In the genomic region with DNA sequence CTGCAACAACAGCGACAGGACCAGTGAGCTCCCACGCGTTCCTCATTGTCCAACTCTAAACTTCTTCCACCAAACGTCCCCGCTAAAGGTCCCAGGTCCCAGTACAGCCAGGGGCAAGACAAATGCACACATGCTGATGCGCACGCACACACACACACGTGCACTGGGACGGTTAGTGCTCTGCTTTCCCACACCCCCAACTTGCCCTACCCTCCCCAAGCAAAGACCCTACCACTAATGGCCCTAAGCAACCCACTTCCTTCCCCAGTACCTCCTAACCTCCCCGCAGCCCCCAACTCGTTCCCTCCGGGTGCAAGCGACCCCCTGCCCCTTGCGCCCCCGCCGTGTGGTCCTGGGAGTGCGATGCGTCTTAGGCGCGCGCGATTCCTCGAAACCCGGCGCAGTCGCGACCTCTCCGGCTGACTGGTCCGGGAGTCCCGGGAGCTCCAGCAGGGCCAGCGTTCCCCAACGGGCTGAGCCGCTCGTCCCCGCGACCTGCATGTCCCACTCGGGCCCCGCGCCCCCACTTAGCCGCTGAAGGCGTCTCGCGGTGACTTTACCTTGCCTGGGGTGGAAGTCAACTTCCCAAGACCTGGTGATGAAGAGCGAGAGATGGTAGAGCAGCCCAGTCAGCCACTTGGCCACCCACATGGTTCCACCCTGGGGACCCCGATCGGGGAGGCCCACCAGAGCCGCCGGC, we compare ENCODE assay signal across 11 cellular contexts. TPM values are rescaled to one million over a fixed set of nuclear protein-coding genes. Genes with fewer than 3 reads are reported as not detected.
DNase-seq lines count a peak whose midpoint lies in the region; ATAC-seq and TF ChIP-seq lines count a peak whose summit lies in the region.
"Had no signal": no experiment of that assay in that cellular context is flagged by ENCODE, and none has a peak within 500 bp of the region (broad histone marks: within the 10 kb centered on the region; RNA-seq: fewer than 3 reads in every experiment).

No MANE protein-coding gene starts in this region.

- peak overlapping the region; percentile 36 for H3K4me3 ChIP-seq in cardiac muscle cell
- H3K4me3 ChIP-seq in heart right ventricle: peak overlapping the region in 3 of 10 donors; percentile 5 to 34 (median 14)
- peak overlapping the region in 58 of 59 donors; percentile 11 to 66 (median 44) for H3K4me3 ChIP-seq in dorsolateral prefrontal cortex
- H3K4me3 ChIP-seq in mesendoderm (ENCODE audit: low read length): peak overlapping the region; percentile 49
- H3K4me3 ChIP-seq in upper lobe of right lung: no peak overlapping the region

- H3K23ac ChIP-seq in mesendoderm (ENCODE audit: low read length): peak overlapping the region; percentile 37

- H3K4me2 ChIP-seq in mesendoderm (ENCODE audit: low read length): peak overlapping the region; percentile 90

- H3K9me3 ChIP-seq in cardiac muscle cell (ENCODE audit: low read depth) (no peaks in the 10 kb centered on the region), heart right ventricle (peaks cover 0 to 20% (median 11%) of the 10 kb centered on the region in 11 donors), upper lobe of right lung (peaks cover 11% of the 10 kb centered on the region)

- H3K4ac ChIP-seq in mesendoderm (ENCODE audit: low read depth, low read length): no peak overlapping the region

- ATAC-seq in heart right ventricle: no peak
- ATAC-seq in upper lobe of right lung: peak; percentile 25
- ATAC-seq in left ventricle myocardium superior: no peak
- ATAC-seq: natural killer cell treated with Interleukin-12 subunit alpha and Interleukin-12 subunit beta and Interleukin-15 and Interleukin-18, amount 100 ng/mL, for 72 hours had no signal

- 1 to 2% methylated on average over 48 of the region's 48 CpGs for WGBS in heart right ventricle, 2 donors
- no CpG with 5 or more reads among the region's 48 CpGs for WGBS in mesendoderm (ENCODE audit: extremely low coverage, insufficient coverage, low lambda C conversion rate)

- H2BK120ac ChIP-seq in mesendoderm (ENCODE audit: low read depth, low read length): no peak overlapping the region

- no peak overlapping the region for H4K8ac ChIP-seq in mesendoderm (ENCODE audit: low read depth, low read length)

- H3K27ac ChIP-seq in cardiac muscle cell (no peak overlapping the region), heart right ventricle (no peak overlapping the region), dorsolateral prefrontal cortex (no peak overlapping the region), mesendoderm (ENCODE audit: low read depth, low read length) (no peak overlapping the region), upper lobe of right lung (no peak overlapping the region)

- H2AK5ac ChIP-seq in mesendoderm (ENCODE audit: low read length): no peak overlapping the region

- H2BK5ac ChIP-seq in mesendoderm (ENCODE audit: low read length): no peak overlapping the region

- DNase-seq in cardiac muscle cell (ENCODE audit: low read depth in 1 of 2, low spot score in 1 of 2) (peak in 1 of 2 donors; percentile 26), heart right ventricle (no peak), dorsolateral prefrontal cortex (no peak), mesendoderm (peak; percentile 29), upper lobe of right lung (no peak), kidney tubule cell (ENCODE audit: low spot score) (no peak), left ventricle myocardium superior (no peak)
- no peak for DNase-seq in activated naive CD4-positive, alpha-beta T cell (lab: John Stamatoyannopoulos, UW)
- DNase-seq: NCI-H1092 treated with DMSO at 0.1 percent for 48 hours had no signal

- H3K79me1 ChIP-seq in mesendoderm (ENCODE audit: low read length): no peaks in the 10 kb centered on the region

- H3K27me3 ChIP-seq in cardiac muscle cell: peaks cover 38% of the 10 kb centered on the region
- peaks cover 7 to 52% (median 34%) of the 10 kb centered on the region in 7 donors for H3K27me3 ChIP-seq in heart right ventricle
- peaks cover 0 to 48% (median 30%) of the 10 kb centered on the region in 45 donors for H3K27me3 ChIP-seq in dorsolateral prefrontal cortex
- no peaks in the 10 kb centered on the region for H3K27me3 ChIP-seq in mesendoderm (ENCODE audit: insufficient read depth, low read length, poor library complexity)
- peaks cover 31% of the 10 kb centered on the region for H3K27me3 ChIP-seq in upper lobe of right lung

- intact Hi-C loops in heart right ventricle (cut with DNase I) (no loop called here), dorsolateral prefrontal cortex (cut with DNase I) (no loop called here), upper lobe of right lung (cut with DNase I) (no loop called here), left ventricle myocardium superior (cut with micrococcal nuclease) (no loop called here)

- TF ChIP-seq CTCF in cardiac muscle cell (IDR thresholded peaks at IDR 0.05; ENCODE audit: low read depth, low read length) (no peak), heart right ventricle (IDR thresholded peaks at IDR 0.05) (no peak), dorsolateral prefrontal cortex (IDR thresholded peaks at IDR 0.05 in 54 of 56, conservative IDR thresholded peaks at IDR 0.05 in 2 of 56; ENCODE audit: low read depth in 1 of 56, partially characterized antibody in 56 of 56) (no peak), upper lobe of right lung (IDR thresholded peaks at IDR 0.05) (no peak)

- H2BK15ac ChIP-seq in mesendoderm (replicated peaks; ENCODE audit: low read depth): no peak overlapping the region

- peak overlapping the region; percentile 85 for H3K56ac ChIP-seq in mesendoderm (ENCODE audit: low read length)

- H3K18ac ChIP-seq in mesendoderm (ENCODE audit: low read length): no peak overlapping the region

- H3K9ac ChIP-seq in mesendoderm (ENCODE audit: low read length): peak overlapping the region; percentile 72

- H3K36me3 ChIP-seq in cardiac muscle cell (no peaks in the 10 kb centered on the region), heart right ventricle (no peaks in the 10 kb centered on the region), mesendoderm (ENCODE audit: control insufficient read depth, insufficient read depth, low read length) (no peaks in the 10 kb centered on the region), upper lobe of right lung (no peaks in the 10 kb centered on the region)

- H3K4me1 ChIP-seq in cardiac muscle cell (ENCODE audit: low read depth) (no peaks in the 10 kb centered on the region), heart right ventricle (peaks cover 0 to 6% (median 0%) of the 10 kb centered on the region in 9 donors), mesendoderm (ENCODE audit: control insufficient read depth, low read depth, low read length) (peaks cover 2% of the 10 kb centered on the region), upper lobe of right lung (no peaks in the 10 kb centered on the region)

- H3K79me2 ChIP-seq in mesendoderm (ENCODE audit: control insufficient read depth, insufficient read depth, low read length): no peaks in the 10 kb centered on the region

- H4K5ac ChIP-seq in mesendoderm (ENCODE audit: low read length): no peak overlapping the region

RNA-seq across cellular contexts. Expression of a gene that starts 0.6 kb away (rescaled TPM):
- total RNA-seq in cardiac muscle cell: 0.33 and 0.60 TPM in 2 replicates
- 0.12 and 0.13 TPM in 2 replicates for polyA plus RNA-seq in cardiac muscle cell
- total RNA-seq in heart right ventricle: not detected
- polyA plus RNA-seq in heart right ventricle: not detected
- total RNA-seq in dorsolateral prefrontal cortex: 1 to 10 TPM in 1 of 120 experiments, under 1 TPM in 91, not detected in 28; 0.08 to 1.2 (median 0.21) TPM
- 0.90 TPM for polyA plus RNA-seq in mesendoderm (2013, experiment 1 of 2)
- 0.91 TPM for polyA plus RNA-seq in mesendoderm (2013, experiment 2 of 2)
- not detected for total RNA-seq in upper lobe of right lung
- total RNA-seq in left ventricle myocardium superior: not detected
- total RNA-seq: natural killer cell treated with Interleukin-12 subunit alpha and Interleukin-12 subunit beta and Interleukin-15 and Interleukin-18, amount 100 ng/mL, for 72 hours had no signal
- polyA plus RNA-seq: AG04450 had no signal
